In genomic region chr17:39199986-39200879, GRCh38 we compare ENCODE assay signal across 1 cellular context.
TF ChIP-seq lines count a peak whose summit lies in the region.

TSS of gene RPL19 (plus strand) at chr17:39200283. CDS start at chr17:39200345, 62 bp downstream.

TF ChIP-seq in HepG2, 621 proteins besides CTCF, POLR2A, EP300 and RAD21 (continued from another document and continues in another):
- TF ChIP-seq ZNF142 (CRISPR knock-in tag; IDR thresholded peaks at IDR 0.05): peak; percentile 39; the same call in 1 of the 2 replicates
- no peak; the same call in 1 of the 2 replicates for TF ChIP-seq ZNF639 (CRISPR knock-in tag; conservative IDR thresholded peaks at IDR 0.05)
- peak; percentile 11; the same call in 1 of the 2 replicates for TF ChIP-seq AHDC1 (CRISPR knock-in tag; IDR thresholded peaks at IDR 0.05; ENCODE audit: borderline replicate concordance)
- peak; percentile 79 for TF ChIP-seq ZNF335 (CRISPR knock-in tag; IDR thresholded peaks at IDR 0.05)
- 0 out of 2 replicates have a peak, but pooled peaks have one; percentile 27 for TF ChIP-seq ZNF567 (CRISPR knock-in tag; IDR thresholded peaks at IDR 0.05; ENCODE audit: borderline replicate concordance)
- peak; percentile 47; the same call in 1 of the 2 replicates for TF ChIP-seq NR2C2 (CRISPR knock-in tag; IDR thresholded peaks at IDR 0.05; ENCODE audit: borderline replicate concordance)
- no peak; the same call in 1 of the 2 replicates for TF ChIP-seq ZNF205 (CRISPR knock-in tag; IDR thresholded peaks at IDR 0.05)
- TF ChIP-seq ZNF446 (CRISPR knock-in tag; IDR thresholded peaks at IDR 0.05): peak; percentile 92; the same call in 1 of the 2 replicates
- TF ChIP-seq ZFP82 (CRISPR knock-in tag; IDR thresholded peaks at IDR 0.05; ENCODE audit: borderline replicate concordance): peak; percentile 87; the same call in 1 of the 2 replicates
- TF ChIP-seq KLF6 (CRISPR knock-in tag; IDR thresholded peaks at IDR 0.05): peak; percentile 88
- TF ChIP-seq ZFP36L1 (CRISPR knock-in tag; IDR thresholded peaks at IDR 0.05): no peak
- no peak for TF ChIP-seq NBN (conservative IDR thresholded peaks at IDR 0.05)
- TF ChIP-seq ARID5B (CRISPR knock-in tag; IDR thresholded peaks at IDR 0.05): no peak
- peak; percentile 7; the same call in 1 of the 2 replicates for TF ChIP-seq SP5 (CRISPR knock-in tag; IDR thresholded peaks at IDR 0.05; ENCODE audit: borderline replicate concordance, low read depth)
- TF ChIP-seq TARDBP (CRISPR knock-in tag; IDR thresholded peaks at IDR 0.05): peak; percentile 34; the same call in 1 of the 2 replicates
- TF ChIP-seq ZXDC (CRISPR knock-in tag; IDR thresholded peaks at IDR 0.05): no peak
- peak; percentile 36; the same call in 1 of the 2 replicates for TF ChIP-seq ZNF143 (CRISPR knock-in tag; IDR thresholded peaks at IDR 0.05)
- TF ChIP-seq ZNF232 (CRISPR knock-in tag; IDR thresholded peaks at IDR 0.05; ENCODE audit: borderline replicate concordance): peak; percentile 84; the same call in 1 of the 2 replicates
- no peak for TF ChIP-seq JUN (CRISPR knock-in tag; IDR thresholded peaks at IDR 0.05)
- TF ChIP-seq SAP130 (CRISPR knock-in tag; IDR thresholded peaks at IDR 0.05; ENCODE audit: low read depth): peak; percentile 76
- no peak for TF ChIP-seq FOXP1 (IDR thresholded peaks at IDR 0.05)
- TF ChIP-seq FOXP1 (CRISPR knock-in tag; IDR thresholded peaks at IDR 0.05): no peak; the same call in 1 of the 2 replicates
- TF ChIP-seq FOXO1 (CRISPR knock-in tag; IDR thresholded peaks at IDR 0.05): peak; percentile 54
- peak; percentile 82; the same call in 1 of the 2 replicates for TF ChIP-seq ZNF768 (CRISPR knock-in tag; IDR thresholded peaks at IDR 0.05)
- TF ChIP-seq PLRG1 (conservative IDR thresholded peaks at IDR 0.05): no peak
- TF ChIP-seq ATM (IDR thresholded peaks at IDR 0.05; ENCODE audit: borderline replicate concordance): no peak
- TF ChIP-seq ZNF121 (CRISPR knock-in tag; IDR thresholded peaks at IDR 0.05): peak; percentile 64
- no peak for TF ChIP-seq ZNF841 (CRISPR knock-in tag; IDR thresholded peaks at IDR 0.05; ENCODE audit: borderline replicate concordance)
- no peak for TF ChIP-seq KLF13 (CRISPR knock-in tag; IDR thresholded peaks at IDR 0.05)
- TF ChIP-seq ZSCAN5A (CRISPR knock-in tag; IDR thresholded peaks at IDR 0.05; ENCODE audit: borderline replicate concordance): no peak
- peak; percentile 84 for TF ChIP-seq PHF20 (CRISPR knock-in tag; IDR thresholded peaks at IDR 0.05)
- peak; percentile 25; the same call in 1 of the 2 replicates for TF ChIP-seq IRF9 (CRISPR knock-in tag; IDR thresholded peaks at IDR 0.05; ENCODE audit: borderline replicate concordance)
- peak; percentile 95 for TF ChIP-seq MXD3 (CRISPR knock-in tag; IDR thresholded peaks at IDR 0.05)
- TF ChIP-seq CHD2 (IDR thresholded peaks at IDR 0.05; ENCODE audit: low read depth, low read length): no peak
